1 cellular context compared by ENCODE assay signal in genomic region chr22:37328486-37329238, GRCh38.
TF ChIP-seq lines count a peak whose summit lies in the region.

No MANE protein-coding gene starts in this region.

TF ChIP-seq in HepG2, 621 proteins besides CTCF, POLR2A, EP300 and RAD21:
- TF ChIP-seq ZKSCAN1 (IDR thresholded peaks at IDR 0.05; ENCODE audit: low read length), result 0 out of 2 replicates have a peak, but pooled peaks have one; percentile 15
